Comparison of ENCODE assay signal across 8 cellular contexts in genomic region chr9:127968717-127969383, GRCh38. TPM values are rescaled to one million over a fixed set of nuclear protein-coding genes. Genes with fewer than 3 reads are reported as not detected.
DNase-seq lines count a peak whose midpoint lies in the region; ATAC-seq lines count a peak whose summit lies in the region.

No MANE protein-coding gene starts in this region.

- DNase-seq in AG08395 (ENCODE audit: low spot score) (peak; percentile 90), HT1080 (ENCODE audit: low read depth) (peak; percentile 69), anterior cingulate cortex (lab: John Stamatoyannopoulos, UW) (peak in 40 of 58 donors; percentile 24 to 78 (median 60)), islet precursor cell (peak; percentile 78), NCI-H128 (lab: John Stamatoyannopoulos, UW; ENCODE audit: unreplicated experiment) (no peak)

- H3K9ac ChIP-seq in stomach smooth muscle (ENCODE audit: low read length in 2 of 2), result peak overlapping the region; percentile 55 to 57

- H3K9me3 ChIP-seq in stomach smooth muscle (ENCODE audit: control insufficient read depth in 2 of 2, low read length in 2 of 2), result no peaks in the 10 kb centered on the region

- H3K36me3 ChIP-seq in stomach smooth muscle (ENCODE audit: control insufficient read depth in 2 of 2, insufficient read depth in 2 of 2, low read length in 2 of 2), result no peaks in the 10 kb centered on the region

- no peaks in the 10 kb centered on the region for H3K27me3 ChIP-seq in stomach smooth muscle (ENCODE audit: control insufficient read depth in 1 of 2, insufficient read depth in 2 of 2, low read length in 2 of 2)

- no peak for ATAC-seq in GM19452 (IDR thresholded peaks at IDR 0.05; ENCODE audit: unreplicated experiment)
- no peak for ATAC-seq in HG03342 (IDR thresholded peaks at IDR 0.05; ENCODE audit: unreplicated experiment)

- H3K4me1 ChIP-seq in stomach smooth muscle (ENCODE audit: control insufficient read depth, insufficient read depth, low read length), result peaks cover 97% of the 10 kb centered on the region

- H3K27ac ChIP-seq in stomach smooth muscle (ENCODE audit: low read length), result peak overlapping the region; percentile 96

- H3K4me3 ChIP-seq in stomach smooth muscle (ENCODE audit: low read length in 2 of 2), result peak overlapping the region; percentile 18 to 58

RNA-seq across cellular contexts. Expression of gene EEIG1, which starts 11.9 kb away (rescaled TPM):
- 3.4 and 6.8 TPM in 2 replicates for total RNA-seq in HT1080 (2014; rRNA removed; shearing (Covaris generic))
- 10.2 and 10.7 TPM in 2 replicates for polyA plus RNA-seq in HT1080 (2015; cell fraction: cytosol; rRNA removed)
- 7.0 and 8.1 TPM in 2 replicates for polyA plus RNA-seq in HT1080 (2015; cell fraction: nucleus; rRNA removed)

RNA-seq across cellular contexts. Expression of gene DPM2, which starts 31.2 kb away (rescaled TPM):
- total RNA-seq in HT1080 (2014; rRNA removed; shearing (Covaris generic)), result 92.5 and 128 TPM in 2 replicates
- 71.8 and 92.0 TPM in 2 replicates for polyA plus RNA-seq in HT1080 (2015; cell fraction: cytosol; rRNA removed)
- 40.3 and 61.2 TPM in 2 replicates for polyA plus RNA-seq in HT1080 (2015; cell fraction: nucleus; rRNA removed)

RNA-seq across cellular contexts. Expression of gene PIP5KL1, which starts 38.3 kb away (rescaled TPM):
- total RNA-seq in HT1080 (2014; rRNA removed; shearing (Covaris generic)), result 0.73 and 0.98 TPM in 2 replicates
- polyA plus RNA-seq in HT1080 (2015; cell fraction: cytosol; rRNA removed), result 1.5 and 2.5 TPM in 2 replicates
- polyA plus RNA-seq in HT1080 (2015; cell fraction: nucleus; rRNA removed), result 15.1 and 18.7 TPM in 2 replicates

RNA-seq across cellular contexts. Expression of gene ST6GALNAC4, which starts 52.0 kb away (rescaled TPM):
- 35.3 and 43.4 TPM in 2 replicates for total RNA-seq in HT1080 (2014; rRNA removed; shearing (Covaris generic))
- polyA plus RNA-seq in HT1080 (2015; cell fraction: cytosol; rRNA removed), result 33.1 and 33.9 TPM in 2 replicates
- polyA plus RNA-seq in HT1080 (2015; cell fraction: nucleus; rRNA removed), result 20.3 and 27.7 TPM in 2 replicates
